In the genomic region with DNA sequence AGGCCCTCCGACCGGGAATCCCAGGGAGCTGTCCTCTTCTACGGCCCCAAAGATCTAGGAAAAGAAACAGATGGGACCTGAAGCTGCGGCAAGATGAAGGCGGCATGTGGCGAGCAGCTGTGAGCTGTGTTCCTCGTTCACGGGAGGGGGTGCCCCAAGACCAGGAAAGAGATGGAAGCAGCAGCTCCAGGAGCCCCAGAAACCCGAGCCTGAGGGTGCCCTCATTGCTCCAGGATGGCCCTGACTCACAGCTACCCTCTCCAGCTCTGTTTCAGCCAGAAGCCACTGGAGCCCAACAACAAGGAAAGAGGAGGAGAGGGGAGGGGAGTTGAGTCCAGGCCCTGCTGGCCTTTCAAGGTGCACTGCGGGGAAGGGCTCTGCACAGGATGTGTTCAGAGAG, we compare ENCODE assay signal across 22 cellular contexts. TPM values are rescaled to one million over a fixed set of nuclear protein-coding genes. Genes with fewer than 3 reads are reported as not detected.
DNase-seq lines count a peak whose midpoint lies in the region; ATAC-seq and TF ChIP-seq lines count a peak whose summit lies in the region.
"Had no signal": no experiment of that assay in that cellular context is flagged by ENCODE, and none has a peak within 500 bp of the region (broad histone marks: within the 10 kb centered on the region; RNA-seq: fewer than 3 reads in every experiment).

No MANE protein-coding gene starts in this region.

- peaks cover 42% of the 10 kb centered on the region for H3K36me3 ChIP-seq in effector memory CD4-positive, alpha-beta T cell (ENCODE audit: control insufficient read depth, insufficient read depth, low read length)

- peaks cover 74% of the 10 kb centered on the region for H3K4me1 Mint-ChIP-seq in activated naive CD8-positive, alpha-beta T cell (ENCODE audit: low read depth)
- H3K4me1 Mint-ChIP-seq in activated naive CD8-positive, alpha-beta T cell treated with anti-CD3 and anti-CD28 coated beads, Interleukin-2, amount 50 U/mL, for 24 hours = peaks cover 33% of the 10 kb centered on the region
- peaks cover 30% of the 10 kb centered on the region for H3K4me1 Mint-ChIP-seq in T-helper 2 cell treated with Interferon-gamma antibody and Interleukin-4, amounts not matched to agents 5 μg/mL and 100 μg/mL, for 36 hours (ENCODE audit: low read depth)
- no peaks in the 10 kb centered on the region for H3K4me1 Mint-ChIP-seq in endothelial cell (ENCODE audit: unreplicated experiment)
- H3K4me1 Mint-ChIP-seq in stimulated activated naive B cell treated with anti-CD40 and anti-IgM and Interleukin-4, amounts not matched to agents 10 μg/mL and 1 μg/mL and 100 μg/mL, for 72 hours = peaks cover 0 to 4% of the 10 kb centered on the region in 2 donors
- H3K4me1 Mint-ChIP-seq: nephron had no signal

- no peaks in the 10 kb centered on the region for H3K9me3 ChIP-seq in effector memory CD4-positive, alpha-beta T cell (ENCODE audit: control insufficient read depth, low read length)
- H3K9me3 ChIP-seq: ascending aorta, testis had no signal

- peaks cover 35% of the 10 kb centered on the region for H3K4me1 ChIP-seq in effector memory CD4-positive, alpha-beta T cell (ENCODE audit: control insufficient read depth, insufficient read depth, low read length, poor library complexity, severe bottlenecking)
- H3K4me1 ChIP-seq: ascending aorta, testis had no signal

- no peak overlapping the region for H3K4me3 Mint-ChIP-seq in activated naive CD8-positive, alpha-beta T cell
- H3K4me3 Mint-ChIP-seq in activated naive CD8-positive, alpha-beta T cell treated with anti-CD3 and anti-CD28 coated beads, Interleukin-2, amount 50 U/mL, for 24 hours = no peak overlapping the region
- H3K4me3 Mint-ChIP-seq in T-helper 2 cell treated with Interferon-gamma antibody and Interleukin-4, amounts not matched to agents 5 μg/mL and 100 μg/mL, for 36 hours = peak overlapping the region; percentile 15
- H3K4me3 Mint-ChIP-seq in endothelial cell (ENCODE audit: unreplicated experiment) = no peak overlapping the region
- H3K4me3 Mint-ChIP-seq in stimulated activated naive B cell treated with anti-CD40 and anti-IgM and Interleukin-4, amounts not matched to agents 10 μg/mL and 1 μg/mL and 100 μg/mL, for 72 hours = no peak overlapping the region
- H3K4me3 Mint-ChIP-seq: nephron; stimulated activated memory B cell treated with anti-CD40 and anti-IgM and Interleukin-4, amounts not matched to agents 10 μg/mL and 1 μg/mL and 100 μg/mL, for 72 hours had no signal

- H3K27me3 ChIP-seq in effector memory CD4-positive, alpha-beta T cell (replicated peaks; ENCODE audit: control insufficient read depth, insufficient read depth, low read length, poor library complexity, severe bottlenecking) = no peaks in the 10 kb centered on the region
- H3K27me3 ChIP-seq: ascending aorta, testis had no signal

- no peak for ATAC-seq in activated naive CD8-positive, alpha-beta T cell treated with anti-CD3 and anti-CD28 coated beads, Interleukin-2, amount 50 U/mL, for 24 hours
- no peak for ATAC-seq in HG02642 (IDR thresholded peaks at IDR 0.05; ENCODE audit: poor library complexity, unreplicated experiment)
- no peak for ATAC-seq in stimulated activated naive B cell treated with anti-CD40 and anti-IgM and Interleukin-4, amounts not matched to agents 10 μg/mL and 1 μg/mL and 100 μg/mL, for 72 hours (replicated peaks)
- ATAC-seq: left lobe of liver; stimulated activated memory B cell treated with anti-CD40 and anti-IgM and Interleukin-4, amounts not matched to agents 10 μg/mL and 1 μg/mL and 100 μg/mL, for 72 hours had no signal

- DNase-seq in activated naive CD8-positive, alpha-beta T cell treated with anti-CD3 and anti-CD28 coated beads, Interleukin-2, amount 50 U/mL, for 24 hours = no peak
- DNase-seq in T-helper 2 cell treated with Interferon-gamma antibody and Interleukin-4, amounts not matched to agents 5 μg/mL and 100 μg/mL, for 36 hours (ENCODE audit: low spot score) = no peak
- no peak for DNase-seq in effector memory CD4-positive, alpha-beta T cell
- DNase-seq in endothelial cell (ENCODE audit: low spot score) (no peak), NCI-H146 treated with DMSO at 0.1 percent for 48 hours (lab: John Stamatoyannopoulos, UW; ENCODE audit: unreplicated experiment) (no peak)
- no peak for DNase-seq in stimulated activated naive B cell treated with anti-CD40 and anti-IgM and Interleukin-4, amounts not matched to agents 10 μg/mL and 1 μg/mL and 100 μg/mL, for 72 hours
- DNase-seq: ACHN; activated naive CD4-positive, alpha-beta T cell; cerebellar nuclear complex; effector CD8-positive, alpha-beta T cell; NCI-H1092; NCI-H2081; NCI-H446 treated with DMSO at 0.1 percent for 48 hours; RPMI8226; testis had no signal

- no peaks in the 10 kb centered on the region for H3K27me3 Mint-ChIP-seq in activated naive CD8-positive, alpha-beta T cell
- no peaks in the 10 kb centered on the region for H3K27me3 Mint-ChIP-seq in activated naive CD8-positive, alpha-beta T cell treated with anti-CD3 and anti-CD28 coated beads, Interleukin-2, amount 50 U/mL, for 24 hours
- H3K27me3 Mint-ChIP-seq in T-helper 2 cell treated with Interferon-gamma antibody and Interleukin-4, amounts not matched to agents 5 μg/mL and 100 μg/mL, for 36 hours (ENCODE audit: low read depth) = no peaks in the 10 kb centered on the region
- H3K27me3 Mint-ChIP-seq in endothelial cell (ENCODE audit: unreplicated experiment) = peaks cover 4% of the 10 kb centered on the region
- H3K27me3 Mint-ChIP-seq in stimulated activated naive B cell treated with anti-CD40 and anti-IgM and Interleukin-4, amounts not matched to agents 10 μg/mL and 1 μg/mL and 100 μg/mL, for 72 hours = no peaks in the 10 kb centered on the region
- H3K27me3 Mint-ChIP-seq: stimulated activated memory B cell treated with anti-CD40 and anti-IgM and Interleukin-4, amounts not matched to agents 10 μg/mL and 1 μg/mL and 100 μg/mL, for 72 hours had no signal

- H3K36me3 Mint-ChIP-seq in activated naive CD8-positive, alpha-beta T cell = peaks cover 13% of the 10 kb centered on the region
- H3K36me3 Mint-ChIP-seq in activated naive CD8-positive, alpha-beta T cell treated with anti-CD3 and anti-CD28 coated beads, Interleukin-2, amount 50 U/mL, for 24 hours (ENCODE audit: low read depth) = peaks cover 57% of the 10 kb centered on the region
- peaks cover 47% of the 10 kb centered on the region for H3K36me3 Mint-ChIP-seq in T-helper 2 cell treated with Interferon-gamma antibody and Interleukin-4, amounts not matched to agents 5 μg/mL and 100 μg/mL, for 36 hours (ENCODE audit: low read depth)
- peaks cover 23% of the 10 kb centered on the region for H3K36me3 Mint-ChIP-seq in endothelial cell (ENCODE audit: low read depth, unreplicated experiment)
- peaks cover 35 to 54% of the 10 kb centered on the region in 2 donors for H3K36me3 Mint-ChIP-seq in stimulated activated naive B cell treated with anti-CD40 and anti-IgM and Interleukin-4, amounts not matched to agents 10 μg/mL and 1 μg/mL and 100 μg/mL, for 72 hours

- peak overlapping the region; percentile 34 for H3K27ac Mint-ChIP-seq in activated naive CD8-positive, alpha-beta T cell
- no peak overlapping the region for H3K27ac Mint-ChIP-seq in activated naive CD8-positive, alpha-beta T cell treated with anti-CD3 and anti-CD28 coated beads, Interleukin-2, amount 50 U/mL, for 24 hours
- peak overlapping the region; percentile 57 for H3K27ac Mint-ChIP-seq in T-helper 2 cell treated with Interferon-gamma antibody and Interleukin-4, amounts not matched to agents 5 μg/mL and 100 μg/mL, for 36 hours
- no peak overlapping the region for H3K27ac Mint-ChIP-seq in endothelial cell (ENCODE audit: unreplicated experiment)
- H3K27ac Mint-ChIP-seq in stimulated activated naive B cell treated with anti-CD40 and anti-IgM and Interleukin-4, amounts not matched to agents 10 μg/mL and 1 μg/mL and 100 μg/mL, for 72 hours = no peak overlapping the region
- H3K27ac Mint-ChIP-seq: nephron; stimulated activated memory B cell treated with anti-CD40 and anti-IgM and Interleukin-4, amounts not matched to agents 10 μg/mL and 1 μg/mL and 100 μg/mL, for 72 hours had no signal

- peak overlapping the region; percentile 50 for H3K27ac ChIP-seq in effector memory CD4-positive, alpha-beta T cell (ENCODE audit: insufficient read depth, low read length, poor library complexity, severe bottlenecking)
- H3K27ac ChIP-seq: ascending aorta, KMS-11, testis had no signal

- no peak overlapping the region for H3K4me3 ChIP-seq in effector memory CD4-positive, alpha-beta T cell (ENCODE audit: insufficient read depth, low read depth, low read length, poor library complexity, severe bottlenecking)
- H3K4me3 ChIP-seq: ascending aorta, testis had no signal

- TF ChIP-seq CTCF in endothelial cell (IDR thresholded peaks at IDR 0.05; ENCODE audit: unreplicated experiment) = no peak

- H3K9me3 Mint-ChIP-seq in activated naive CD8-positive, alpha-beta T cell (ENCODE audit: low read depth) = no peaks in the 10 kb centered on the region
- no peaks in the 10 kb centered on the region for H3K9me3 Mint-ChIP-seq in activated naive CD8-positive, alpha-beta T cell treated with anti-CD3 and anti-CD28 coated beads, Interleukin-2, amount 50 U/mL, for 24 hours
- H3K9me3 Mint-ChIP-seq in T-helper 2 cell treated with Interferon-gamma antibody and Interleukin-4, amounts not matched to agents 5 μg/mL and 100 μg/mL, for 36 hours = no peaks in the 10 kb centered on the region
- no peaks in the 10 kb centered on the region for H3K9me3 Mint-ChIP-seq in endothelial cell (ENCODE audit: unreplicated experiment)
- H3K9me3 Mint-ChIP-seq in stimulated activated naive B cell treated with anti-CD40 and anti-IgM and Interleukin-4, amounts not matched to agents 10 μg/mL and 1 μg/mL and 100 μg/mL, for 72 hours = no peaks in the 10 kb centered on the region
- H3K9me3 Mint-ChIP-seq: nephron; stimulated activated memory B cell treated with anti-CD40 and anti-IgM and Interleukin-4, amounts not matched to agents 10 μg/mL and 1 μg/mL and 100 μg/mL, for 72 hours had no signal

RNA-seq across cellular contexts. Expression of a gene that starts 23.7 kb away (rescaled TPM):
- total RNA-seq in endothelial cell (ENCODE audit: unreplicated experiment) = 148 TPM

RNA-seq across cellular contexts. Expression of a gene that starts 41.4 kb away (rescaled TPM):
- 47.6 TPM for total RNA-seq in endothelial cell (ENCODE audit: unreplicated experiment)

Comparison
In these comparisons a context has a peak if more than half of its experiments do, and no peak if none do; other contexts are left out.
1. H3K27ac Mint-ChIP-seq: peak in activated naive CD8-positive, alpha-beta T cell (single experiment) and T-helper 2 cell treated with Interferon-gamma antibody and Interleukin-4, amounts not matched to agents 5 μg/mL and 100 μg/mL, for 36 hours (single experiment); none in activated naive CD8-positive, alpha-beta T cell treated with anti-CD3 and anti-CD28 coated beads, Interleukin-2, amount 50 U/mL, for 24 hours (single experiment), endothelial cell (single experiment) and stimulated activated naive B cell treated with anti-CD40 and anti-IgM and Interleukin-4, amounts not matched to agents 10 μg/mL and 1 μg/mL and 100 μg/mL, for 72 hours (single experiment).